In genomic region chr10:42632557-42632956, GRCh38 we compare ENCODE assay signal across 16 cellular contexts. TPM values are rescaled to one million over a fixed set of nuclear protein-coding genes. Genes with fewer than 3 reads are reported as not detected.
DNase-seq lines count a peak whose midpoint lies in the region; ATAC-seq and TF ChIP-seq lines count a peak whose summit lies in the region.
"Had no signal": no experiment of that assay in that cellular context is flagged by ENCODE, and none has a peak within 500 bp of the region (broad histone marks: within the 10 kb centered on the region; RNA-seq: fewer than 3 reads in every experiment).

No MANE protein-coding gene starts in this region.

- intact Hi-C loops in activated CD8-positive, alpha-beta T cell treated with anti-CD3 and anti-CD28 coated beads for 36 hours (cut with micrococcal nuclease), result no loop called here
- intact Hi-C loops in natural killer cell (cut with micrococcal nuclease), result no loop called here

- H3K4me3 ChIP-seq in BE2C (ENCODE audit: low read depth, low read length), result no peak overlapping the region
- H3K4me3 ChIP-seq: BLaER1, GM23338 had no signal

- no peak for DNase-seq in activated CD8-positive, alpha-beta T cell treated with anti-CD3 and anti-CD28 coated beads for 36 hours
- DNase-seq in activated CD8-positive, alpha-beta T cell treated with anti-CD3 and anti-CD28 coated beads, Interleukin-2, amount 10 ng/mL, durations not matched to agents 7 days and 5 days, result no peak
- DNase-seq in natural killer cell (no peak), WTC11 (ENCODE audit: low spot score) (no peak), BE2C (no peak)
- DNase-seq in natural killer cell treated with Interleukin-12 subunit alpha and Interleukin-12 subunit beta and Interleukin-15 and Interleukin-18, amount 100 ng/mL, for 72 hours (ENCODE audit: low spot score), result no peak
- no peak for DNase-seq in stimulated activated effector memory CD8-positive, alpha-beta T cell treated with anti-CD3 and anti-CD28 coated beads, Interleukin-12 subunit alpha, Interleukin-12 subunit beta, amount 100 ng/mL, for 72 hours (ENCODE audit: low spot score in 2 of 2)
- DNase-seq: COR-L47, DMS153, DMS79 treated with DMSO at 0.1 percent for 48 hours, EL, H7 had no signal

- H3K36me3 Mint-ChIP-seq in activated CD8-positive, alpha-beta T cell treated with anti-CD3 and anti-CD28 coated beads for 36 hours (ENCODE audit: low read depth), result peaks cover 53% of the 10 kb centered on the region
- peaks cover 82% of the 10 kb centered on the region for H3K36me3 Mint-ChIP-seq in activated CD8-positive, alpha-beta T cell treated with anti-CD3 and anti-CD28 coated beads, Interleukin-2, amount 10 ng/mL, durations not matched to agents 7 days and 5 days (ENCODE audit: low read depth)
- H3K36me3 Mint-ChIP-seq in natural killer cell, result peaks cover 26% of the 10 kb centered on the region
- peaks cover 20% of the 10 kb centered on the region for H3K36me3 Mint-ChIP-seq in natural killer cell treated with Interleukin-12 subunit alpha and Interleukin-12 subunit beta and Interleukin-15 and Interleukin-18, amount 100 ng/mL, for 72 hours
- H3K36me3 Mint-ChIP-seq in WTC11, result peaks cover 61% of the 10 kb centered on the region
- H3K36me3 Mint-ChIP-seq in stimulated activated effector memory CD8-positive, alpha-beta T cell treated with anti-CD3 and anti-CD28 coated beads, Interleukin-12 subunit alpha, Interleukin-12 subunit beta, amount 100 ng/mL, for 72 hours, result peaks cover 53% of the 10 kb centered on the region

- TF ChIP-seq POLR2A in GM18505 (IDR thresholded peaks at IDR 0.05; ENCODE audit: borderline replicate concordance, extremely low read depth, insufficient read depth, insufficient read length), result no peak

- H3K9me3 ChIP-seq in BE2C, result no peaks in the 10 kb centered on the region
- H3K9me3 ChIP-seq: BLaER1 had no signal

- H3K4me1 Mint-ChIP-seq in activated CD8-positive, alpha-beta T cell treated with anti-CD3 and anti-CD28 coated beads for 36 hours (ENCODE audit: low read depth), result peaks cover 46% of the 10 kb centered on the region
- H3K4me1 Mint-ChIP-seq in activated CD8-positive, alpha-beta T cell treated with anti-CD3 and anti-CD28 coated beads, Interleukin-2, amount 10 ng/mL, durations not matched to agents 7 days and 5 days (ENCODE audit: low read depth), result peaks cover 66% of the 10 kb centered on the region
- H3K4me1 Mint-ChIP-seq in natural killer cell, result peaks cover 32 to 34% of the 10 kb centered on the region in 2 donors
- peaks cover 27 to 30% of the 10 kb centered on the region in 2 donors for H3K4me1 Mint-ChIP-seq in natural killer cell treated with Interleukin-12 subunit alpha and Interleukin-12 subunit beta and Interleukin-15 and Interleukin-18, amount 100 ng/mL, for 72 hours (ENCODE audit: low read depth in 2 of 2)
- H3K4me1 Mint-ChIP-seq in WTC11, result peaks cover 17% of the 10 kb centered on the region
- peaks cover 31% of the 10 kb centered on the region for H3K4me1 Mint-ChIP-seq in stimulated activated effector memory CD8-positive, alpha-beta T cell treated with anti-CD3 and anti-CD28 coated beads, Interleukin-12 subunit alpha, Interleukin-12 subunit beta, amount 100 ng/mL, for 72 hours

- H3K9me3 Mint-ChIP-seq in activated CD8-positive, alpha-beta T cell treated with anti-CD3 and anti-CD28 coated beads for 36 hours, result no peaks in the 10 kb centered on the region
- no peaks in the 10 kb centered on the region for H3K9me3 Mint-ChIP-seq in activated CD8-positive, alpha-beta T cell treated with anti-CD3 and anti-CD28 coated beads, Interleukin-2, amount 10 ng/mL, durations not matched to agents 7 days and 5 days (ENCODE audit: insufficient read depth)
- no peaks in the 10 kb centered on the region for H3K9me3 Mint-ChIP-seq in natural killer cell
- no peaks in the 10 kb centered on the region for H3K9me3 Mint-ChIP-seq in natural killer cell treated with Interleukin-12 subunit alpha and Interleukin-12 subunit beta and Interleukin-15 and Interleukin-18, amount 100 ng/mL, for 72 hours
- H3K9me3 Mint-ChIP-seq in WTC11, result no peaks in the 10 kb centered on the region
- no peaks in the 10 kb centered on the region for H3K9me3 Mint-ChIP-seq in stimulated activated effector memory CD8-positive, alpha-beta T cell treated with anti-CD3 and anti-CD28 coated beads, Interleukin-12 subunit alpha, Interleukin-12 subunit beta, amount 100 ng/mL, for 72 hours
- H3K9me3 Mint-ChIP-seq: GM23338, IgD-negative memory B cell had no signal

- POLR2A ChIA-PET in activated CD8-positive, alpha-beta T cell treated with anti-CD3 and anti-CD28 coated beads for 36 hours (lab: Charles Lee), result no interaction called here
- POLR2A ChIA-PET in activated CD8-positive, alpha-beta T cell treated with anti-CD3 and anti-CD28 coated beads, Interleukin-2, amount 10 ng/mL, durations not matched to agents 7 days and 5 days (lab: Charles Lee), result interaction anchor here (0.6 kb wide), 1 partner anchor 12 kb away, joined by 3 read pairs; no protein-coding TSS in a partner anchor
- POLR2A ChIA-PET in WTC11 (lab: Charles Lee), result no interaction called here

- no peaks in the 10 kb centered on the region for H3K36me3 ChIP-seq in BE2C

- TF ChIP-seq CTCF in activated CD8-positive, alpha-beta T cell treated with anti-CD3 and anti-CD28 coated beads for 36 hours (IDR thresholded peaks at IDR 0.05), result no peak
- TF ChIP-seq CTCF in natural killer cell (IDR thresholded peaks at IDR 0.05), result no peak
- TF ChIP-seq CTCF in WTC11 (IDR thresholded peaks at IDR 0.05), result no peak
- no peak for TF ChIP-seq CTCF in BE2C (IDR thresholded peaks at IDR 0.05; ENCODE audit: low read depth, low read length)

- H3K27me3 Mint-ChIP-seq in activated CD8-positive, alpha-beta T cell treated with anti-CD3 and anti-CD28 coated beads for 36 hours, result no peaks in the 10 kb centered on the region
- no peaks in the 10 kb centered on the region for H3K27me3 Mint-ChIP-seq in activated CD8-positive, alpha-beta T cell treated with anti-CD3 and anti-CD28 coated beads, Interleukin-2, amount 10 ng/mL, durations not matched to agents 7 days and 5 days (ENCODE audit: low read depth)
- H3K27me3 Mint-ChIP-seq in natural killer cell (ENCODE audit: low read depth in 2 of 2) (no peaks in the 10 kb centered on the region), WTC11 (ENCODE audit: low read depth) (no peaks in the 10 kb centered on the region)
- no peaks in the 10 kb centered on the region for H3K27me3 Mint-ChIP-seq in natural killer cell treated with Interleukin-12 subunit alpha and Interleukin-12 subunit beta and Interleukin-15 and Interleukin-18, amount 100 ng/mL, for 72 hours
- H3K27me3 Mint-ChIP-seq: IgD-negative memory B cell had no signal

- CTCF ChIA-PET in activated CD8-positive, alpha-beta T cell treated with anti-CD3 and anti-CD28 coated beads for 36 hours (lab: Charles Lee), result no interaction called here
- CTCF ChIA-PET in activated CD8-positive, alpha-beta T cell treated with anti-CD3 and anti-CD28 coated beads, Interleukin-2, amount 10 ng/mL, durations not matched to agents 7 days and 5 days (lab: Charles Lee), result no interaction called here
- CTCF ChIA-PET in WTC11 (lab: Charles Lee), result no interaction called here

- H3K27ac Mint-ChIP-seq in activated CD8-positive, alpha-beta T cell treated with anti-CD3 and anti-CD28 coated beads for 36 hours, result peak overlapping the region; percentile 8
- H3K27ac Mint-ChIP-seq in activated CD8-positive, alpha-beta T cell treated with anti-CD3 and anti-CD28 coated beads, Interleukin-2, amount 10 ng/mL, durations not matched to agents 7 days and 5 days, result no peak overlapping the region
- H3K27ac Mint-ChIP-seq in natural killer cell (peak overlapping the region; percentile 23 to 43), WTC11 (peak overlapping the region; percentile 32; the same call in 1 of the 2 replicates)
- no peak overlapping the region for H3K27ac Mint-ChIP-seq in natural killer cell treated with Interleukin-12 subunit alpha and Interleukin-12 subunit beta and Interleukin-15 and Interleukin-18, amount 100 ng/mL, for 72 hours
- H3K27ac Mint-ChIP-seq in stimulated activated effector memory CD8-positive, alpha-beta T cell treated with anti-CD3 and anti-CD28 coated beads, Interleukin-12 subunit alpha, Interleukin-12 subunit beta, amount 100 ng/mL, for 72 hours, result peak overlapping the region; percentile 38
- H3K27ac Mint-ChIP-seq: IgD-negative memory B cell had no signal

- no peaks in the 10 kb centered on the region for H3K27me3 ChIP-seq in BE2C
- H3K27me3 ChIP-seq: BLaER1 had no signal

- H3K4me1 ChIP-seq in BE2C, result no peaks in the 10 kb centered on the region

- no peak for ATAC-seq in activated CD8-positive, alpha-beta T cell treated with anti-CD3 and anti-CD28 coated beads for 36 hours
- no peak for ATAC-seq in activated CD8-positive, alpha-beta T cell treated with anti-CD3 and anti-CD28 coated beads, Interleukin-2, amount 10 ng/mL, durations not matched to agents 7 days and 5 days
- ATAC-seq in natural killer cell (no peak), WTC11 (no peak), GM18505 (IDR thresholded peaks at IDR 0.05; ENCODE audit: unreplicated experiment) (no peak)
- no peak for ATAC-seq in natural killer cell treated with Interleukin-12 subunit alpha and Interleukin-12 subunit beta and Interleukin-15 and Interleukin-18, amount 100 ng/mL, for 72 hours
- ATAC-seq in stimulated activated effector memory CD8-positive, alpha-beta T cell treated with anti-CD3 and anti-CD28 coated beads, Interleukin-12 subunit alpha, Interleukin-12 subunit beta, amount 100 ng/mL, for 72 hours, result no peak
- ATAC-seq: GM23338 had no signal

- H3K4me3 Mint-ChIP-seq in activated CD8-positive, alpha-beta T cell treated with anti-CD3 and anti-CD28 coated beads for 36 hours, result no peak overlapping the region
- no peak overlapping the region for H3K4me3 Mint-ChIP-seq in activated CD8-positive, alpha-beta T cell treated with anti-CD3 and anti-CD28 coated beads, Interleukin-2, amount 10 ng/mL, durations not matched to agents 7 days and 5 days
- H3K4me3 Mint-ChIP-seq in natural killer cell, result no peak overlapping the region
- no peak overlapping the region for H3K4me3 Mint-ChIP-seq in natural killer cell treated with Interleukin-12 subunit alpha and Interleukin-12 subunit beta and Interleukin-15 and Interleukin-18, amount 100 ng/mL, for 72 hours
- no peak overlapping the region for H3K4me3 Mint-ChIP-seq in WTC11
- no peak overlapping the region for H3K4me3 Mint-ChIP-seq in stimulated activated effector memory CD8-positive, alpha-beta T cell treated with anti-CD3 and anti-CD28 coated beads, Interleukin-12 subunit alpha, Interleukin-12 subunit beta, amount 100 ng/mL, for 72 hours
- H3K4me3 Mint-ChIP-seq: GM23338, IgD-negative memory B cell had no signal

TF ChIP-seq in WTC11, 78 proteins besides CTCF, POLR2A, EP300 and RAD21 (continues in another document):
- TF ChIP-seq NR2C2 (CRISPR knock-in tag; IDR thresholded peaks at IDR 0.05) (no peak), ZNF232 (CRISPR knock-in tag; IDR thresholded peaks at IDR 0.05) (no peak)

RNA-seq across cellular contexts. Expression of gene ZNF33B, which starts 5.8 kb away (rescaled TPM):
- total RNA-seq in activated CD8-positive, alpha-beta T cell treated with anti-CD3 and anti-CD28 coated beads for 36 hours, result 1 to 10 TPM; 5.8 to 7.9 TPM
- 10 to 100 TPM; 18.6 to 22.8 TPM for total RNA-seq in activated CD8-positive, alpha-beta T cell treated with anti-CD3 and anti-CD28 coated beads, Interleukin-2, amount 10 ng/mL, durations not matched to agents 7 days and 5 days
- total RNA-seq in natural killer cell (10 to 100 TPM; 14.8 to 25.6 (median 17.8) TPM), WTC11 (2021) (22.7 to 29.6 TPM (median 25.5 TPM) in 3 replicates)
- 1 to 10 TPM; 5.9 to 7.2 TPM for total RNA-seq in natural killer cell treated with Interleukin-12 subunit alpha and Interleukin-12 subunit beta and Interleukin-15 and Interleukin-18, amount 100 ng/mL, for 72 hours
- polyA plus RNA-seq in BE2C (2012; ENCODE audit: insufficient read depth, insufficient read length, low read depth), result 5.8 TPM

Comparison
In these comparisons a context has a peak if more than half of its experiments do, and no peak if none do; other contexts are left out.
1. H3K27ac Mint-ChIP-seq: peak in activated CD8-positive, alpha-beta T cell treated with anti-CD3 and anti-CD28 coated beads for 36 hours (single experiment), natural killer cell (2 of 2), WTC11 (single experiment) and stimulated activated effector memory CD8-positive, alpha-beta T cell treated with anti-CD3 and anti-CD28 coated beads, Interleukin-12 subunit alpha, Interleukin-12 subunit beta, amount 100 ng/mL, for 72 hours (single experiment); none in activated CD8-positive, alpha-beta T cell treated with anti-CD3 and anti-CD28 coated beads, Interleukin-2, amount 10 ng/mL, durations not matched to agents 7 days and 5 days (single experiment) and natural killer cell treated with Interleukin-12 subunit alpha and Interleukin-12 subunit beta and Interleukin-15 and Interleukin-18, amount 100 ng/mL, for 72 hours (0 of 2).